7 cellular contexts compared by ENCODE assay signal in the genomic region with DNA sequence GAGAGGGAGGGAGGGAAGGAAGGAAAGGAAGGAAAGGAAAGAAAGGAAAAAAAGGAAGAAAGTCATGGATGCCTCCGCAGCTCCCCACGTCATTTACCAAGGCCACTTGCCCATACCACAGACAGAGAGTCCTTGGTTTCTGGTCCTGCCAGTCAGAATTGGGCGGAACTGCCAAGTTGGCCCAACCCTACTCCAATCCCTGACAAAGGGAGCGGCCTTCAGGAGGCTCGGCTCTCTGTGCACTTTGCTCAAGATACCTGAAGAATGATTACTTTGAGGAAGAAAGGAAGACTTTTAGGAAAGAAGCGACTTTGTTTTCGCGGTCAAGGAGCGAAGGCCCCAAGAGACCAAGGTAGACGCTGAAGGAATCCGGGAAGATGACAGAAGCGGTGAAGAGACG. TPM values are rescaled to one million over a fixed set of nuclear protein-coding genes. Genes with fewer than 3 reads are reported as not detected.
A peak's percentile ranks its signal among the peaks of the same experiment; 100 is the strongest.
DNase-seq lines count a peak whose midpoint lies in the region; ATAC-seq and TF ChIP-seq lines count a peak whose summit lies in the region.

No MANE protein-coding gene starts in this region.

- DNase-seq in IMR-90: no peak
- peak; percentile 74 for DNase-seq in colonic mucosa
- DNase-seq in medulla oblongata (ENCODE audit: extremely low spot score): peak; percentile 62
- no peak for DNase-seq in stimulated activated effector memory CD8-positive, alpha-beta T cell treated with anti-CD3 and anti-CD28 coated beads, Interleukin-12 subunit alpha, Interleukin-12 subunit beta, amount 100 ng/mL, for 72 hours (ENCODE audit: low spot score in 2 of 2)
- DNase-seq in activated effector memory CD4-positive, alpha-beta T cell treated with anti-CD3 and anti-CD28 coated beads, Interleukin-2, amount 50 U/mL, for 16 hours: no peak
- no peak for DNase-seq in cortex of kidney (lab: John Stamatoyannopoulos, UW)
- DNase-seq in MV-4-11 (lab: John Stamatoyannopoulos, UW): no peak

- peak overlapping the region; percentile 79 for H3K27ac Mint-ChIP-seq in stimulated activated effector memory CD8-positive, alpha-beta T cell treated with anti-CD3 and anti-CD28 coated beads, Interleukin-12 subunit alpha, Interleukin-12 subunit beta, amount 100 ng/mL, for 72 hours

- H3K4me3 Mint-ChIP-seq in stimulated activated effector memory CD8-positive, alpha-beta T cell treated with anti-CD3 and anti-CD28 coated beads, Interleukin-12 subunit alpha, Interleukin-12 subunit beta, amount 100 ng/mL, for 72 hours: peak overlapping the region; percentile 49

- H3K9me3 ChIP-seq in IMR-90 (ENCODE audit: control insufficient read depth, insufficient read depth, low read length) (no peaks in the 10 kb centered on the region), colonic mucosa (no peaks in the 10 kb centered on the region)

- no peak overlapping the region for H3K9ac ChIP-seq in IMR-90 (ENCODE audit: low read depth, low read length)
- H3K9ac ChIP-seq in colonic mucosa (ENCODE audit: low read depth in 2 of 2, low read length in 2 of 2): peak overlapping the region; percentile 58 to 63

- H2BK20ac ChIP-seq in IMR-90 (ENCODE audit: low read depth, low read length): no peak overlapping the region

- dilution Hi-C loops in IMR-90 (cut with HindIII; ENCODE audit: low sequenced_read_pairs, unreplicated experiment): no loop called here

- H2AFZ ChIP-seq in IMR-90 (replicated peaks; ENCODE audit: low read length, poor library complexity): peak overlapping the region; percentile 73

- 20% methylated on average over 1 of the region's 13 CpGs; no CpG with 5 or more reads in 1 of the 2 experiments for WGBS in IMR-90 (ENCODE audit: extremely low coverage in 2 of 2, insufficient read length in 1 of 2), 2 experiments

- H2AK5ac ChIP-seq in IMR-90 (ENCODE audit: low read depth, low read length): no peak overlapping the region

- POLR2A ChIA-PET in IMR-90 (lab: Charles Lee; ENCODE audit: unreplicated experiment): no interaction called here

- H3K23ac ChIP-seq in IMR-90 (ENCODE audit: low read depth, low read length): no peak overlapping the region

- H3K4me3 ChIP-seq in IMR-90 (ENCODE audit: insufficient read depth, low read depth, low read length) (no peak overlapping the region), colonic mucosa (peak overlapping the region; percentile 29)

- no peak for TF ChIP-seq RAD21 in IMR-90 (IDR thresholded peaks at IDR 0.05; ENCODE audit: low read length)

- no peak overlapping the region for H4K91ac ChIP-seq in IMR-90 (ENCODE audit: insufficient read depth, low read depth, low read length)

- no peaks in the 10 kb centered on the region for H3K36me3 ChIP-seq in IMR-90 (ENCODE audit: control insufficient read depth, insufficient read depth, low read length)
- no peaks in the 10 kb centered on the region for H3K36me3 ChIP-seq in colonic mucosa

- no peak overlapping the region for H4K8ac ChIP-seq in IMR-90 (ENCODE audit: low read depth in 2 of 2, low read length in 2 of 2)

- H3K9me1 ChIP-seq in IMR-90 (ENCODE audit: insufficient read depth, low read length): no peaks in the 10 kb centered on the region

- no peak overlapping the region for H3K27ac ChIP-seq in IMR-90 (ENCODE audit: insufficient read depth, low read length)
- peak overlapping the region; percentile 66 for H3K27ac ChIP-seq in colonic mucosa

- ATAC-seq in IMR-90 (ENCODE audit: low read depth): no peak
- no peak for ATAC-seq in stimulated activated effector memory CD8-positive, alpha-beta T cell treated with anti-CD3 and anti-CD28 coated beads, Interleukin-12 subunit alpha, Interleukin-12 subunit beta, amount 100 ng/mL, for 72 hours

- no peaks in the 10 kb centered on the region for H4K20me1 ChIP-seq in IMR-90 (ENCODE audit: insufficient read depth, low read length)

- no peak overlapping the region for H2AK9ac ChIP-seq in IMR-90 (replicated peaks; ENCODE audit: low read depth, low read length, poor library complexity)

- TF ChIP-seq POLR2A in IMR-90 (IDR thresholded peaks at IDR 0.05; ENCODE audit: low read depth, low read length): no peak

- intact Hi-C loops in IMR-90 (cut with micrococcal nuclease) (no loop called here), colonic mucosa (cut with DNase I) (no loop called here)

- no peak overlapping the region for H2BK5ac ChIP-seq in IMR-90 (ENCODE audit: low read depth, low read length, poor library complexity, severe bottlenecking)

- H3K4me2 ChIP-seq in IMR-90 (ENCODE audit: low read depth, low read length): no peak overlapping the region; the same call in 1 of the 2 replicates

- no peaks in the 10 kb centered on the region for H3K36me3 Mint-ChIP-seq in stimulated activated effector memory CD8-positive, alpha-beta T cell treated with anti-CD3 and anti-CD28 coated beads, Interleukin-12 subunit alpha, Interleukin-12 subunit beta, amount 100 ng/mL, for 72 hours

- no peak overlapping the region for H2BK120ac ChIP-seq in IMR-90 (ENCODE audit: low read depth, low read length)

- H3K4me1 ChIP-seq in IMR-90 (ENCODE audit: control insufficient read depth, insufficient read depth, low read length) (no peaks in the 10 kb centered on the region), colonic mucosa (no peaks in the 10 kb centered on the region)

- no peak overlapping the region for H2BK15ac ChIP-seq in IMR-90 (ENCODE audit: low read depth, low read length)

- H3K18ac ChIP-seq in IMR-90 (ENCODE audit: low read depth, low read length): no peak overlapping the region

- no peak overlapping the region for H3K56ac ChIP-seq in IMR-90 (ENCODE audit: extremely low read depth, insufficient read depth, low read length)

- CTCF ChIA-PET in IMR-90 (lab: Yijun Ruan, JAX): no interaction called here

- no peak overlapping the region for H3K14ac ChIP-seq in IMR-90 (replicated peaks; ENCODE audit: low read depth, low read length)

- H3K27me3 ChIP-seq in IMR-90 (ENCODE audit: control insufficient read depth, insufficient read depth, low read length): peaks cover 29% of the 10 kb centered on the region
- peaks cover 3% of the 10 kb centered on the region for H3K27me3 ChIP-seq in colonic mucosa

- TF ChIP-seq CTCF in IMR-90 (conservative IDR thresholded peaks at IDR 0.05; ENCODE audit: low read depth, low read length): no peak
- TF ChIP-seq CTCF in colonic mucosa (IDR thresholded peaks at IDR 0.05): no peak

- no peaks in the 10 kb centered on the region for H3K79me1 ChIP-seq in IMR-90 (ENCODE audit: low read depth in 1 of 2, low read length in 2 of 2)

- in situ Hi-C loops in IMR-90 (cut with MboI; ENCODE audit: low sequenced_read_pairs): no loop called here

- no peaks in the 10 kb centered on the region for H3K9me3 Mint-ChIP-seq in stimulated activated effector memory CD8-positive, alpha-beta T cell treated with anti-CD3 and anti-CD28 coated beads, Interleukin-12 subunit alpha, Interleukin-12 subunit beta, amount 100 ng/mL, for 72 hours

- H4K5ac ChIP-seq in IMR-90 (ENCODE audit: low read depth, low read length): no peak overlapping the region

- H3K4me1 Mint-ChIP-seq in stimulated activated effector memory CD8-positive, alpha-beta T cell treated with anti-CD3 and anti-CD28 coated beads, Interleukin-12 subunit alpha, Interleukin-12 subunit beta, amount 100 ng/mL, for 72 hours: peaks cover 24% of the 10 kb centered on the region

- H3K4ac ChIP-seq in IMR-90 (ENCODE audit: low read depth, low read length): no peak overlapping the region

- BruUV-seq in IMR-90 (replicated peaks; lab: Mats Ljungman, UMichigan): no TSS peak

TF ChIP-seq in IMR-90, 13 proteins besides CTCF, POLR2A, EP300 and RAD21:
- no peak for TF ChIP-seq CEBPB (IDR thresholded peaks at IDR 0.05; ENCODE audit: low read depth, low read length)
- TF ChIP-seq NFE2L2 (IDR thresholded peaks at IDR 0.05; ENCODE audit: low read depth, low read length): no peak
- TF ChIP-seq RFX5 (IDR thresholded peaks at IDR 0.05; ENCODE audit: low read depth, low read length): no peak
- TF ChIP-seq FOS (IDR thresholded peaks at IDR 0.05; ENCODE audit: low read depth, low read length): no peak
- TF ChIP-seq, protein P1, sequence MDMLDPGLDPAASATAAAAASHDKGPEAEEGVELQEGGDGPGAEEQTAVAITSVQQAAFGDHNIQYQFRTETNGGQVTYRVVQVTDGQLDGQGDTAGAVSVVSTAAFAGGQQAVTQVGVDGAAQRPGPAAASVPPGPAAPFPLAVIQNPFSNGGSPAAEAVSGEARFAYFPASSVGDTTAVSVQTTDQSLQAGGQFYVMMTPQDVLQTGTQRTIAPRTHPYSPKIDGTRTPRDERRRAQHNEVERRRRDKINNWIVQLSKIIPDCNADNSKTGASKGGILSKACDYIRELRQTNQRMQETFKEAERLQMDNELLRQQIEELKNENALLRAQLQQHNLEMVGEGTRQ (IDR thresholded peaks at IDR 0.05; ENCODE audit: low read depth, low read length): no peak
- TF ChIP-seq RCOR1 (IDR thresholded peaks at IDR 0.05; ENCODE audit: insufficient replicate concordance, low read length): no peak
- TF ChIP-seq CHD1 (IDR thresholded peaks at IDR 0.05; ENCODE audit: low read depth, low read length): no peak
- TF ChIP-seq, protein P2, sequence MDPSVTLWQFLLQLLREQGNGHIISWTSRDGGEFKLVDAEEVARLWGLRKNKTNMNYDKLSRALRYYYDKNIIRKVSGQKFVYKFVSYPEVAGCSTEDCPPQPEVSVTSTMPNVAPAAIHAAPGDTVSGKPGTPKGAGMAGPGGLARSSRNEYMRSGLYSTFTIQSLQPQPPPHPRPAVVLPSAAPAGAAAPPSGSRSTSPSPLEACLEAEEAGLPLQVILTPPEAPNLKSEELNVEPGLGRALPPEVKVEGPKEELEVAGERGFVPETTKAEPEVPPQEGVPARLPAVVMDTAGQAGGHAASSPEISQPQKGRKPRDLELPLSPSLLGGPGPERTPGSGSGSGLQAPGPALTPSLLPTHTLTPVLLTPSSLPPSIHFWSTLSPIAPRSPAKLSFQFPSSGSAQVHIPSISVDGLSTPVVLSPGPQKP (IDR thresholded peaks at IDR 0.05; ENCODE audit: borderline replicate concordance, low read depth, low read length): no peak
- no peak for TF ChIP-seq BHLHE40 (IDR thresholded peaks at IDR 0.05; ENCODE audit: low read depth, low read length)
- TF ChIP-seq MAZ (IDR thresholded peaks at IDR 0.05; ENCODE audit: borderline replicate concordance, low read depth, low read length): no peak
- no peak for TF ChIP-seq MXI1 (IDR thresholded peaks at IDR 0.05; ENCODE audit: borderline replicate concordance, low read depth, low read length)
- TF ChIP-seq SMC3 (IDR thresholded peaks at IDR 0.05; ENCODE audit: low read depth, low read length): no peak
- TF ChIP-seq MAFK (IDR thresholded peaks at IDR 0.05; ENCODE audit: low read depth, low read length): no peak

RNA-seq across cellular contexts. Expression of a gene that starts 49.1 kb away (rescaled TPM):
- total RNA-seq in IMR-90 (2012; rRNA removed) (not detected in 2 replicates), colonic mucosa (under 1 TPM in 1 of 2 donors, not detected in 1; 0.98 TPM)
- not detected in 2 replicates for polyA plus RNA-seq in IMR-90 (2012; rRNA removed)
- polyA plus RNA-seq in IMR-90 (2012; cell fraction: cytosol; rRNA removed): not detected in 2 replicates
- not detected in 2 replicates for polyA plus RNA-seq in IMR-90 (2012; cell fraction: nucleus; rRNA removed; ENCODE audit: low replicate concordance)

RNA-seq across cellular contexts. Expression of a gene that starts 55.5 kb away (rescaled TPM):
- total RNA-seq in IMR-90 (2012; rRNA removed): 0.18 and 0.28 TPM in 2 replicates
- polyA plus RNA-seq in IMR-90 (2012; rRNA removed): 0.15 and 0.55 TPM in 2 replicates
- 0.10 and 0.29 TPM in 2 replicates for polyA plus RNA-seq in IMR-90 (2012; cell fraction: cytosol; rRNA removed)
- polyA plus RNA-seq in IMR-90 (2012; cell fraction: nucleus; rRNA removed; ENCODE audit: low replicate concordance): 0.44 and 0.64 TPM in 2 replicates
- 1 to 10 TPM; 1.0 to 1.9 TPM for total RNA-seq in colonic mucosa

Comparison
In these comparisons a context has a peak if more than half of its experiments do, and no peak if none do; other contexts are left out.
1. DNase-seq: peak in colonic mucosa (single experiment) and medulla oblongata (single experiment); none in IMR-90 (single experiment), stimulated activated effector memory CD8-positive, alpha-beta T cell treated with anti-CD3 and anti-CD28 coated beads, Interleukin-12 subunit alpha, Interleukin-12 subunit beta, amount 100 ng/mL, for 72 hours (0 of 2), activated effector memory CD4-positive, alpha-beta T cell treated with anti-CD3 and anti-CD28 coated beads, Interleukin-2, amount 50 U/mL, for 16 hours (single experiment), cortex of kidney (single experiment) and MV-4-11 (single experiment).